In the genomic region with DNA sequence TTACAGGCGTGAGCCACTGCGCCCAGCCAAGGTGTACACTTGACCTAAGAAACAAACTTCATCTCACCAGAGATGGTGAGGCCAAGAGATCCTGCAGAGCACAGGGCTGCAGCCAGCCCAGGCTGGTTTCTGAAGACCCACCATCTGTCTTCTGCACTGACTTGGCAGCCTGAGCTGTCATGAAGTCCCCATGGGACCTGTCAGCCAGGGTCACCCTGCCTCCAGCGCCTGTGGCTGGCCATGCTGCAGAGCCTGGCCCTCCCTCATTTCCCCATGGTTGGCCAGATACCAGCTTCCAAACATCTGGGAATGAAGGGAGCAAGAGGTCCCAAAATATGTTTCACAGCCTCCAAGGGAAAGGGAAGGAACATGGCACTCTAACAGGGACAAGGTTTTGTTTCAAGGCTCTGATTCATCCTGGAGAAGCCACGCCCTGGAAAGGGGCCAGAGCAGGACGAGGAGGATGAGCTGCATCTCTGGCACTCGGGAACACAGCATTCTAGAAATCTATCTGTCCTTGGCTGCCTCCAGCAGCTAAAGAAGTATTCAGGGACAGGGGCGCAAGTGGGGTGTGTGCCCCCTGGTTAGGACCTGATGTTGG, we compare ENCODE assay signal across 15 cellular contexts. TPM values are rescaled to one million over a fixed set of nuclear protein-coding genes. Genes with fewer than 3 reads are reported as not detected.
DNase-seq lines count a peak whose midpoint lies in the region; ATAC-seq, FAIRE-seq and TF ChIP-seq lines count a peak whose summit lies in the region.
"Had no signal": no experiment of that assay in that cellular context is flagged by ENCODE, and none has a peak within 500 bp of the region (broad histone marks: within the 10 kb centered on the region; RNA-seq: fewer than 3 reads in every experiment).

No MANE protein-coding gene starts in this region.

- no peak overlapping the region for H3K56ac ChIP-seq in H9 (ENCODE audit: insufficient read length, low read depth, low read length)

- CTCF ChIA-PET in activated CD4-positive, alpha-beta T cell treated with anti-CD3 and anti-CD28 coated beads, Interleukin-2, amount 10 ng/mL, durations not matched to agents 7 days and 5 days (lab: Charles Lee) = interaction anchor here (1.1 to 1.3 kb wide), 3 partner anchors 9 to 40 kb away, joined by 4 to 5 read pairs (median 4); no protein-coding TSS in a partner anchor

- H3K4me2 ChIP-seq in H9 (ENCODE audit: insufficient read depth, insufficient read length, low read length) = no peak overlapping the region
- H3K4me2 ChIP-seq: PC-9 had no signal

- H2AK5ac ChIP-seq in H9 (ENCODE audit: insufficient read length, low read length) = no peak overlapping the region

- H2BK15ac ChIP-seq in H9 (ENCODE audit: low read depth, low read length) = no peak overlapping the region

- no peak overlapping the region for H3K14ac ChIP-seq in H9 (ENCODE audit: insufficient read depth, low read length)

- POLR2A ChIA-PET in activated CD4-positive, alpha-beta T cell treated with anti-CD3 and anti-CD28 coated beads, Interleukin-2, amount 10 ng/mL, durations not matched to agents 7 days and 5 days (lab: Charles Lee) = interaction anchor here (1.0 kb wide), 1 partner anchor 10 kb away, joined by 3 read pairs; no protein-coding TSS in a partner anchor

- H3K4ac ChIP-seq in H9 (ENCODE audit: low read depth, low read length) = no peak overlapping the region

- H3K4me1 Mint-ChIP-seq in activated CD4-positive, alpha-beta T cell treated with anti-CD3 and anti-CD28 coated beads, Interleukin-2, amount 10 ng/mL, durations not matched to agents 7 days and 5 days = no peaks in the 10 kb centered on the region
- H3K4me1 Mint-ChIP-seq in glutamatergic neuron (ENCODE audit: low read depth, unreplicated experiment) (peaks cover 34% of the 10 kb centered on the region), H9 (peaks cover 0 to 2% of the 10 kb centered on the region in 2 experiments; a peak in 1 of 4 replicates)
- H3K4me1 Mint-ChIP-seq: activated naive CD4-positive, alpha-beta T cell treated with anti-CD3 and anti-CD28 coated beads, Interleukin-2, amount 50 U/mL, for 24 hours had no signal

- no peaks in the 10 kb centered on the region for H3K4me1 ChIP-seq in H9 (ENCODE audit: insufficient read depth, low read length)

- no peaks in the 10 kb centered on the region for H3K79me1 ChIP-seq in H9 (ENCODE audit: insufficient read depth, low read depth, low read length, poor library complexity, severe bottlenecking)

- no peak overlapping the region for H4K8ac ChIP-seq in H9 (replicated peaks; ENCODE audit: insufficient read length, low read depth, low read length)

- no peaks in the 10 kb centered on the region for H3K79me2 ChIP-seq in H9 (ENCODE audit: insufficient read depth, low read length)

- no peak overlapping the region for H3K18ac ChIP-seq in H9 (ENCODE audit: insufficient read length, low read depth, low read length)

- no peak overlapping the region for H2BK120ac ChIP-seq in H9 (ENCODE audit: low read depth, low read length, poor library complexity, severe bottlenecking)

- no peak overlapping the region for H4K5ac ChIP-seq in H9 (ENCODE audit: insufficient read length, low read depth, low read length)

- H2BK5ac ChIP-seq in H9 (ENCODE audit: insufficient read length, low read length) = no peak overlapping the region

- H3K4me3 Mint-ChIP-seq in activated CD4-positive, alpha-beta T cell treated with anti-CD3 and anti-CD28 coated beads, Interleukin-2, amount 10 ng/mL, durations not matched to agents 7 days and 5 days = no peak overlapping the region
- H3K4me3 Mint-ChIP-seq in glutamatergic neuron (ENCODE audit: unreplicated experiment) (peak overlapping the region; percentile 63), H9 (no peak overlapping the region)
- H3K4me3 Mint-ChIP-seq: activated B cell treated with CpG ODN at 0.5 μM for 24 hours; activated naive CD4-positive, alpha-beta T cell treated with anti-CD3 and anti-CD28 coated beads, Interleukin-2, amount 50 U/mL, for 24 hours; naive B cell had no signal

- no peaks in the 10 kb centered on the region for H3K27me3 ChIP-seq in H9 (ENCODE audit: insufficient read depth, low read length)

- FAIRE-seq in urothelium cell line (lab: Jason Lieb, UNC) = no peak

- peak overlapping the region; percentile 13 for H3K27ac Mint-ChIP-seq in activated CD4-positive, alpha-beta T cell treated with anti-CD3 and anti-CD28 coated beads, Interleukin-2, amount 10 ng/mL, durations not matched to agents 7 days and 5 days
- H3K27ac Mint-ChIP-seq in glutamatergic neuron (ENCODE audit: unreplicated experiment) = peak overlapping the region; percentile 97
- H3K27ac Mint-ChIP-seq in H9 = no peak overlapping the region
- H3K27ac Mint-ChIP-seq: activated B cell treated with CpG ODN at 0.5 μM for 24 hours; activated naive CD4-positive, alpha-beta T cell treated with anti-CD3 and anti-CD28 coated beads, Interleukin-2, amount 50 U/mL, for 24 hours had no signal

- H3K9me3 ChIP-seq in H9 (ENCODE audit: control insufficient read depth, low read depth, low read length) = no peaks in the 10 kb centered on the region

- DNase-seq in activated CD4-positive, alpha-beta T cell treated with anti-CD3 and anti-CD28 coated beads, Interleukin-2, amount 10 ng/mL, durations not matched to agents 7 days and 5 days = no peak
- no peak for DNase-seq in activated CD4-positive, alpha-beta T cell treated with anti-CD3 and anti-CD28 coated beads for 48 hours
- DNase-seq in amniotic stem cell (lab: John Stamatoyannopoulos, UW) (peak; percentile 15), glutamatergic neuron (peak; percentile 42), urothelium cell line (ENCODE audit: low spot score) (peak; percentile 50), NCI-H2029 treated with DMSO at 0.1 percent for 48 hours (lab: John Stamatoyannopoulos, UW) (no peak), H9 (no peak)
- DNase-seq: activated B cell treated with CpG ODN at 0.5 μM for 24 hours; naive B cell; NCI-H1092 treated with DMSO at 0.1 percent for 48 hours; stimulated activated CD4-positive, alpha-beta T cell treated with anti-CD3 and anti-CD28 coated beads, Interleukin-2, amount 100 ng/mL, for 24 hours; trophoblast cell had no signal

- no peak overlapping the region for H3T11ph ChIP-seq in H9 (ENCODE audit: low read length)

- no peak overlapping the region for H2BK12ac ChIP-seq in H9 (ENCODE audit: insufficient read length, low read depth, low read length)

- no peak overlapping the region for H3K23ac ChIP-seq in H9 (ENCODE audit: insufficient read length, low read depth, low read length)

- ATAC-seq in GM21360 (IDR thresholded peaks at IDR 0.05; ENCODE audit: unreplicated experiment) = no peak

- no peak overlapping the region for H4K91ac ChIP-seq in H9 (ENCODE audit: insufficient read length, low read depth, low read length)

- H3K23me2 ChIP-seq in H9 (ENCODE audit: insufficient read length, low read depth, low read length, poor library complexity, severe bottlenecking) = no peaks in the 10 kb centered on the region

- no peaks in the 10 kb centered on the region for H4K20me1 ChIP-seq in H9 (ENCODE audit: control insufficient read depth, insufficient read depth, insufficient read length)

- H2BK20ac ChIP-seq in H9 (ENCODE audit: low read depth, low read length, poor library complexity, severe bottlenecking) = no peak overlapping the region

- H3K27me3 Mint-ChIP-seq in activated CD4-positive, alpha-beta T cell treated with anti-CD3 and anti-CD28 coated beads, Interleukin-2, amount 10 ng/mL, durations not matched to agents 7 days and 5 days = no peaks in the 10 kb centered on the region
- H3K27me3 Mint-ChIP-seq in glutamatergic neuron (ENCODE audit: unreplicated experiment) (peaks cover 6% of the 10 kb centered on the region), H9 (ENCODE audit: low read depth) (no peaks in the 10 kb centered on the region)
- H3K27me3 Mint-ChIP-seq: activated B cell treated with CpG ODN at 0.5 μM for 24 hours; activated naive CD4-positive, alpha-beta T cell treated with anti-CD3 and anti-CD28 coated beads, Interleukin-2, amount 50 U/mL, for 24 hours; naive B cell had no signal

- no peak overlapping the region for H2AFZ ChIP-seq in H9 (ENCODE audit: low read length)
- H2AFZ ChIP-seq: PC-9 had no signal

- WGBS in H9 (ENCODE audit: extremely low coverage, insufficient read length, low lambda C conversion rate) = no CpG with 5 or more reads among the region's 7 CpGs

- H3K9ac ChIP-seq in H9 (ENCODE audit: extremely low read depth, insufficient read length, low read length) = no peak overlapping the region

- peaks cover 3% of the 10 kb centered on the region for H3K36me3 Mint-ChIP-seq in activated CD4-positive, alpha-beta T cell treated with anti-CD3 and anti-CD28 coated beads, Interleukin-2, amount 10 ng/mL, durations not matched to agents 7 days and 5 days (ENCODE audit: low read depth)
- peaks cover 6% of the 10 kb centered on the region for H3K36me3 Mint-ChIP-seq in glutamatergic neuron (ENCODE audit: unreplicated experiment)
- peaks cover 15 to 47% (median 36%) of the 10 kb centered on the region in 3 experiments; a peak in 6 of 7 replicates for H3K36me3 Mint-ChIP-seq in H9 (ENCODE audit: insufficient read depth in 1 of 3, low read depth in 3 of 3)
- H3K36me3 Mint-ChIP-seq: activated naive CD4-positive, alpha-beta T cell treated with anti-CD3 and anti-CD28 coated beads, Interleukin-2, amount 50 U/mL, for 24 hours had no signal

- H3K9me3 Mint-ChIP-seq in activated CD4-positive, alpha-beta T cell treated with anti-CD3 and anti-CD28 coated beads, Interleukin-2, amount 10 ng/mL, durations not matched to agents 7 days and 5 days = no peaks in the 10 kb centered on the region
- H3K9me3 Mint-ChIP-seq in glutamatergic neuron (ENCODE audit: unreplicated experiment) (peaks cover 15% of the 10 kb centered on the region), H9 (no peaks in the 10 kb centered on the region)
- H3K9me3 Mint-ChIP-seq: activated B cell treated with CpG ODN at 0.5 μM for 24 hours; activated naive CD4-positive, alpha-beta T cell treated with anti-CD3 and anti-CD28 coated beads, Interleukin-2, amount 50 U/mL, for 24 hours; naive B cell had no signal

- TF ChIP-seq CTCF in glutamatergic neuron (IDR thresholded peaks at IDR 0.05; ENCODE audit: partially characterized antibody, unreplicated experiment) = no peak
- TF ChIP-seq CTCF in H9 (conservative IDR thresholded peaks at IDR 0.05) = no peak

- no peak overlapping the region for H3K27ac ChIP-seq in H9 (ENCODE audit: insufficient read length, low read depth, low read length)
- H3K27ac ChIP-seq: PC-9 had no signal

RNA-seq across cellular contexts. Expression of a gene that starts 45.3 kb away (rescaled TPM):
- total RNA-seq in activated CD4-positive, alpha-beta T cell treated with anti-CD3 and anti-CD28 coated beads, Interleukin-2, amount 10 ng/mL, durations not matched to agents 7 days and 5 days = 10 to 100 TPM; 36.6 to 36.9 TPM
- total RNA-seq in glutamatergic neuron (ENCODE audit: unreplicated experiment) (33.0 TPM), H9 (2021) (57.1 and 59.4 TPM in 2 replicates)

RNA-seq across cellular contexts. Expression of a gene that starts 46.9 kb away (rescaled TPM):
- total RNA-seq in activated CD4-positive, alpha-beta T cell treated with anti-CD3 and anti-CD28 coated beads, Interleukin-2, amount 10 ng/mL, durations not matched to agents 7 days and 5 days = 10 to 100 TPM; 24.5 to 25.6 TPM
- total RNA-seq in glutamatergic neuron (ENCODE audit: unreplicated experiment) (134 TPM), H9 (2021) (45.9 and 49.0 TPM in 2 replicates)

Comparison
In these comparisons a context has a peak if more than half of its experiments do, and no peak if none do; other contexts are left out.
1. DNase-seq: peak in amniotic stem cell (single experiment), glutamatergic neuron (single experiment) and urothelium cell line (single experiment); none in activated CD4-positive, alpha-beta T cell treated with anti-CD3 and anti-CD28 coated beads, Interleukin-2, amount 10 ng/mL, durations not matched to agents 7 days and 5 days (single experiment), activated CD4-positive, alpha-beta T cell treated with anti-CD3 and anti-CD28 coated beads for 48 hours (single experiment), NCI-H2029 treated with DMSO at 0.1 percent for 48 hours (single experiment) and H9 (single experiment).
2. H3K27ac Mint-ChIP-seq: peak in activated CD4-positive, alpha-beta T cell treated with anti-CD3 and anti-CD28 coated beads, Interleukin-2, amount 10 ng/mL, durations not matched to agents 7 days and 5 days (single experiment) and glutamatergic neuron (single experiment); none in H9 (0 of 3).